8 cellular contexts compared by ENCODE assay signal in the genomic region with DNA sequence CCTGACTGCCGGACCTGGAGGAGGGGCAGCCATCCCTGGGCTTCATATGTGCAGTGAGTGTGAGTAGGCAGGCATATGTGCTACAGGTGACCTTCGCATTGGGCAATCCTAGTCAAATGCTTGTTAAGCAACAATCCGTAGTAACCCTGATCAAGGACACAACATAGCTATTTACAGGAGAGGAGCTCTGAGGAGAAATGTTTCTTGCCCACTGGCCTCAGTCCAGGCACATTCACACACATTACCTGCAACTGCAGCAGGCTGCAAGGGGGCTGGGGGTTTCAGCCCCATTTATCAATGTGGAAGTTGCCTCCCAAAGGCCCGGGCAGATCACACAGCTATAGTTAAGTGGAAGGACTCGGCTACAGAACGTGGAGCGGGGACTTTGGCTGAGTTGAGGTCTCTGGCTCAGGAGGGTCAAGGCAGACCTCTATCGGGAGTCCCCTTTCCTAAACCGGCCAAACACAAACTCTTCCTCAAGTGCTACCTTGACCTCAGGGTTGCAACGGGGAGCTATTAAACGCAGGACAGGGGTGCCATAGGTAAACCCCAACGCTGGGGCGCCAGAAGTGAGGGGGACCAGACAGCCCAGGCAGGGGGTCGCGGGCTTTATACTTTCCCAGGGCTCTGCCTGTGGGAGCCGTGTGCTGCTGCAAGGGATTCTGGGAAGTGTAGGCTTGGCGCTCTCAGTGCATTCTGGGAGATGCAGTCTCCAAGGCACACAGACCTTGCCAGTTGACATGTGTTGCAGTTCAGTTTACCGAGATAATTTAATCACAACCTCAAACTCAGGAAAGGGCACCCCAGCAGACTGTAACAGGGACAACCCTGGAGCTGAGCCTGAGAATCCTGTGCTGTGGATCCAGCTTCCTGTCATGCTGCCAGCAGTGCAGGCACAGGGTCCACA. TPM values are rescaled to one million over a fixed set of nuclear protein-coding genes. Genes with fewer than 3 reads are reported as not detected.
DNase-seq lines count a peak whose midpoint lies in the region; ATAC-seq and TF ChIP-seq lines count a peak whose summit lies in the region.

No MANE protein-coding gene starts in this region.

- peak; percentile 89 for DNase-seq in Ammon's horn (ENCODE audit: low spot score)
- peak; percentile 70 for DNase-seq in GM19238 (ENCODE audit: insufficient read length, low spot score)
- DNase-seq in NCI-H226: peak; percentile 13
- peak; percentile 54 to 66 for DNase-seq in activated T-cell treated with anti-CD3 and anti-CD28 coated beads, Interleukin-2, amount 50 U/mL, for 48 hours
- DNase-seq in fibroblast of the aortic adventitia (ENCODE audit: low read depth): peak; percentile 64
- peak; percentile 59 for DNase-seq in neural crest cell (ENCODE audit: low read depth, low spot score)
- DNase-seq in uterus: peak; percentile 52 to 70

- no peaks in the 10 kb centered on the region for H3K27me3 Mint-ChIP-seq in neural crest cell (ENCODE audit: low read depth)

- peak overlapping the region; percentile 83 for H3K27ac Mint-ChIP-seq in neural crest cell (ENCODE audit: unreplicated experiment)

- no peaks in the 10 kb centered on the region for H3K36me3 Mint-ChIP-seq in neural crest cell (ENCODE audit: low read depth)

- H3K9me3 ChIP-seq in uterus: no peaks in the 10 kb centered on the region

- H3K27me3 ChIP-seq in uterus: no peaks in the 10 kb centered on the region

- no peaks in the 10 kb centered on the region for H3K4me1 ChIP-seq in uterus

- intact Hi-C loops in uterus (cut with DNase I; ENCODE audit: low total_unique reads): loop anchor here (5.0 kb wide), 1 partner anchor 111 kb away; no protein-coding TSS in a partner anchor

- H3K9me3 Mint-ChIP-seq in neural crest cell: no peaks in the 10 kb centered on the region

- ATAC-seq in HG03108 (IDR thresholded peaks at IDR 0.05; ENCODE audit: unreplicated experiment): no peak

- peaks cover 11% of the 10 kb centered on the region for H3K4me1 Mint-ChIP-seq in neural crest cell

- no peak for TF ChIP-seq CTCF in fibroblast of the aortic adventitia (IDR thresholded peaks at IDR 0.05; ENCODE audit: insufficient read depth, low read length)
- TF ChIP-seq CTCF in neural crest cell (conservative IDR thresholded peaks at IDR 0.05): no peak
- TF ChIP-seq CTCF in uterus (IDR thresholded peaks at IDR 0.05): no peak

- no peak for TF ChIP-seq POLR2A in uterus (IDR thresholded peaks at IDR 0.05)

- peak overlapping the region; percentile 80 for H3K4me3 Mint-ChIP-seq in neural crest cell

- no peak overlapping the region for H3K27ac ChIP-seq in uterus

- H3K36me3 ChIP-seq in uterus: no peaks in the 10 kb centered on the region

- H3K4me3 ChIP-seq in fibroblast of the aortic adventitia (ENCODE audit: low read depth, low read length) (no peak overlapping the region), uterus (peak overlapping the region; percentile 13 to 17)

RNA-seq across cellular contexts. Expression of a gene that starts 9.4 kb away (rescaled TPM):
- 1.7 and 2.3 TPM in 2 replicates for total RNA-seq in fibroblast of the aortic adventitia (ENCODE audit: low replicate concordance)
- total RNA-seq in neural crest cell: 10.0 and 10.6 TPM in 2 replicates
- 10 to 100 TPM in 1 of 4 donors, 1 to 10 TPM in 3; 1.0 to 21.6 (median 5.4) TPM for total RNA-seq in uterus

RNA-seq across cellular contexts. Expression of a gene that starts 17.6 kb away (rescaled TPM):
- total RNA-seq in fibroblast of the aortic adventitia (ENCODE audit: low replicate concordance): 81.3 and 153 TPM in 2 replicates
- total RNA-seq in neural crest cell: 22.6 and 24.1 TPM in 2 replicates
- total RNA-seq in uterus: 100 to 1,000 TPM; 107 to 377 (median 224) TPM

RNA-seq across cellular contexts. Expression of a gene that starts 22.9 kb away (rescaled TPM):
- total RNA-seq in fibroblast of the aortic adventitia (ENCODE audit: low replicate concordance): 4.7 and 9.3 TPM in 2 replicates
- total RNA-seq in neural crest cell: 1.3 and 2.1 TPM in 2 replicates
- 10 to 100 TPM in 2 of 4 donors, 1 to 10 TPM in 2; 2.3 to 22.9 (median 9.7) TPM for total RNA-seq in uterus

RNA-seq across cellular contexts. Expression of a gene that starts 24.5 kb away (rescaled TPM):
- total RNA-seq in fibroblast of the aortic adventitia (ENCODE audit: low replicate concordance): 36.5 and 300 TPM in 2 replicates
- 232 and 236 TPM in 2 replicates for total RNA-seq in neural crest cell
- 100 to 1,000 TPM in 3 of 4 donors, 10 to 100 TPM in 1; 76.3 to 387 (median 237) TPM for total RNA-seq in uterus

RNA-seq across cellular contexts. Expression of a gene that starts 27.6 kb away (rescaled TPM):
- total RNA-seq in fibroblast of the aortic adventitia (ENCODE audit: low replicate concordance) (0.09 TPM in 1 of 2 replicates, not detected in the other), neural crest cell (0.47 and 0.82 TPM in 2 replicates), uterus (1 to 10 TPM in 1 of 4 donors, not detected in 3; 1.2 TPM)

Comparison
In these comparisons a context has a peak if more than half of its experiments do, and no peak if none do; other contexts are left out.
1. DNase-seq: peak in every context shown above with its lines; median percentile 89 in Ammon's horn; 70 in GM19238; 64 in fibroblast of the aortic adventitia; 61 in uterus; 60 in activated T-cell treated with anti-CD3 and anti-CD28 coated beads, Interleukin-2, amount 50 U/mL, for 48 hours; 59 in neural crest cell; 13 in NCI-H226.